In the genomic region with DNA sequence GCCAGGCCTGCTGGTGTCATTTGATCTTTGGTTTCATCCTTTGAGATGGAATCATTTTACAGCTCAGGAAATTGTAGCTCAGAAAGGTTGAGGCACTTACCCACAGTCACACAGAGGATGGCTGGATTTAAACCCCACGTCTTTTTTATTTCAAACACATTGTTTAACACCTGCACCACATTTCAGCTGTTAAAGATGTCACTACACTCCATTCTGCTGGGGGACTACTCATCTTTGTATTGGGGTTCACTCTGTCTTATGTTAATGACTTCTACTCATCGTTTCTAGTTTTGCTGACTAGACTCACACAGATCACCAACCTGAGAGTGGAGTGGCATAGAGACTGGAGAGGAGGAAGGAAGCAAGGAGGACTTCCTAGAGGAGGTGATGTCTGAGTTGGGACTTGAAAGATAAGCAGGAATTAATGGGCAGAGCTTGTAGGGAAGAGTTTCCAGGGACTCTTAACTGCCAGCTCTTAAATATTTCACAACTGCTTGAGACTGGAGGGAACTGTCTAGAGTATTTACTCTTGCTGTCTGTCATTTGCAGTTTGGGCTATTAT, we compare ENCODE assay signal across 15 cellular contexts.
"Had no signal": no experiment of that assay in that cellular context is flagged by ENCODE, and none has a peak within 500 bp of the region (broad histone marks: within the 10 kb centered on the region; RNA-seq: fewer than 3 reads in every experiment).

No MANE protein-coding gene starts in this region.

- H3K4me1 ChIP-seq: foreskin keratinocyte had no signal

- H3K4me3 ChIP-seq: body of pancreas, ovary had no signal

- H3K27ac ChIP-seq: body of pancreas, foreskin keratinocyte, ovary had no signal

- DNase-seq: activated CD4-positive, CD25-positive, alpha-beta regulatory T cell; activated effector memory CD4-positive, alpha-beta T cell treated with Interleukin-2 at 50 U/mL for 16 hours; activated T-cell treated with anti-CD3 and anti-CD28 coated beads, Interleukin-2, amount 50 U/mL, for 1 hour; body of pancreas; foreskin keratinocyte; head of caudate nucleus; ovary; small intestine; stimulated activated naive B cell treated with anti-CD40 and anti-IgM and Interleukin-4, amounts not matched to agents 10 μg/mL and 1 μg/mL and 100 μg/mL, for 72 hours; substantia nigra; T-helper 17 cell; trophoblast cell had no signal

- H3K9me3 ChIP-seq: body of pancreas, ovary had no signal

- H3K27ac Mint-ChIP-seq: stimulated activated naive B cell treated with anti-CD40 and anti-IgM and Interleukin-4, amounts not matched to agents 10 μg/mL and 1 μg/mL and 100 μg/mL, for 72 hours had no signal

- ATAC-seq: body of pancreas, foreskin keratinocyte, left lobe of liver, T-helper 17 cell had no signal

- H3K9me3 Mint-ChIP-seq: activated naive CD4-positive, alpha-beta T cell treated with anti-CD3 and anti-CD28 coated beads, Interleukin-2, amount 50 U/mL, for 24 hours; neural crest cell had no signal

- H3K4me3 Mint-ChIP-seq: activated naive CD4-positive, alpha-beta T cell treated with anti-CD3 and anti-CD28 coated beads, Interleukin-2, amount 50 U/mL, for 24 hours; stimulated activated naive B cell treated with anti-CD40 and anti-IgM and Interleukin-4, amounts not matched to agents 10 μg/mL and 1 μg/mL and 100 μg/mL, for 72 hours; T-helper 17 cell had no signal

- H3K27me3 Mint-ChIP-seq: activated naive CD4-positive, alpha-beta T cell treated with anti-CD3 and anti-CD28 coated beads, Interleukin-2, amount 50 U/mL, for 24 hours; T-helper 17 cell had no signal

- H3K36me3 ChIP-seq: ovary had no signal

- H3K4me1 Mint-ChIP-seq: activated naive CD4-positive, alpha-beta T cell treated with anti-CD3 and anti-CD28 coated beads, Interleukin-2, amount 50 U/mL, for 24 hours had no signal

- H3K27me3 ChIP-seq: body of pancreas, ovary had no signal
